13 cellular contexts compared by ENCODE assay signal in the genomic region with DNA sequence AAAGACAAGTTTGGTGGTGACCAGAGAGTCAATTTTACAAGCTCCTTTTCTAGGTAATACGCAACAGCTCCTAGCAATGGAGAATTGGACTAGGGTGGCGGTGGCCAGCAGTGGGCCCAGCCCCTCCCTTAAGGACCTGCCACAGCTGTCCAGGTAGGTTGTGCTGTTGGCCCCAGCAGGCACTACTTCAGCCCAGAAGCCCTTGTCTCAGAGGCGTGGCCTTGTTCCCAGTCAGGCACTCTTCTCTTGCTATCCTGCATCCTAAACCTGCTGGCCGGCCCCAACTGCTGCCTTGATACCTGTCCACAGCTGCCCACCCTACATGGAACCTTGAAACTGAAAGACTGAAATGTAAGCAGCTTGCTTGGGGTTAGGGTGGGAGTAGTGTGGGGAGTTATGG. TPM values are rescaled to one million over a fixed set of nuclear protein-coding genes. Genes with fewer than 3 reads are reported as not detected.
DNase-seq lines count a peak whose midpoint lies in the region; ATAC-seq and TF ChIP-seq lines count a peak whose summit lies in the region.
"Had no signal": no experiment of that assay in that cellular context is flagged by ENCODE, and none has a peak within 500 bp of the region (broad histone marks: within the 10 kb centered on the region; RNA-seq: fewer than 3 reads in every experiment).

No MANE protein-coding gene starts in this region.

- intact Hi-C loops in CD4-positive, alpha-beta T cell (cut with DNase I, micrococcal nuclease), result loop anchor here (2.0 to 5.0 kb wide), 3 partner anchors 13 to 61 kb away; a partner anchor contains a TSS
- intact Hi-C loops in A673 (cut with micrococcal nuclease; ENCODE audit: unreplicated experiment), result no loop called here

- no peak for DNase-seq in CD4-positive, alpha-beta T cell
- no peak for DNase-seq in effector memory CD8-positive, alpha-beta T cell
- DNase-seq in neural crest cell (ENCODE audit: low read depth, low spot score), result no peak
- DNase-seq in NCI-H1105 treated with DMSO at 0.1 percent for 48 hours (lab: John Stamatoyannopoulos, UW), result no peak
- no peak for DNase-seq in A673 (ENCODE audit: low spot score)
- DNase-seq in NOMO-1 (lab: John Stamatoyannopoulos, UW; ENCODE audit: unreplicated experiment in 2 of 2), result no peak
- DNase-seq: activated CD4-positive, CD25-positive, alpha-beta regulatory T cell treated with anti-CD3 and anti-CD28 coated beads, Interleukin-2, amount 50 U/mL, for 72 hours; effector CD4-positive, alpha-beta T cell; NCI-H1092 treated with DMSO at 0.1 percent for 48 hours; NCI-H446 treated with DMSO at 0.1 percent for 48 hours; T-cell had no signal

- H3K9me3 Mint-ChIP-seq in CD4-positive, alpha-beta T cell, result no peaks in the 10 kb centered on the region
- H3K9me3 Mint-ChIP-seq in effector memory CD8-positive, alpha-beta T cell, result no peaks in the 10 kb centered on the region
- H3K9me3 Mint-ChIP-seq in neural crest cell, result no peaks in the 10 kb centered on the region
- H3K9me3 Mint-ChIP-seq: T-cell had no signal

- H3K27ac ChIP-seq in 22Rv1 (peak overlapping the region; percentile 72), A673 (ENCODE audit: low read depth, low read length, poor library complexity, severe bottlenecking) (no peak overlapping the region)
- no peak overlapping the region for H3K27ac ChIP-seq in CD4-positive, alpha-beta T cell (ENCODE audit: low read depth, low read length)

- H3K4me1 Mint-ChIP-seq in CD4-positive, alpha-beta T cell (ENCODE audit: low read depth), result peaks cover 16% of the 10 kb centered on the region
- H3K4me1 Mint-ChIP-seq in effector memory CD8-positive, alpha-beta T cell (ENCODE audit: low read depth in 2 of 2), result peaks cover 8 to 17% of the 10 kb centered on the region in 2 donors
- H3K4me1 Mint-ChIP-seq in neural crest cell, result peaks cover 4% of the 10 kb centered on the region

- no peaks in the 10 kb centered on the region for H3K36me3 ChIP-seq in A673 (ENCODE audit: insufficient read depth, low read length, poor library complexity, severe bottlenecking)

- H3K36me3 Mint-ChIP-seq in CD4-positive, alpha-beta T cell (ENCODE audit: low read depth), result no peaks in the 10 kb centered on the region
- no peaks in the 10 kb centered on the region for H3K36me3 Mint-ChIP-seq in effector memory CD8-positive, alpha-beta T cell (ENCODE audit: insufficient read depth)
- no peaks in the 10 kb centered on the region for H3K36me3 Mint-ChIP-seq in neural crest cell (ENCODE audit: low read depth)

- H3K27ac Mint-ChIP-seq in CD4-positive, alpha-beta T cell, result peak overlapping the region; percentile 20
- no peak overlapping the region for H3K27ac Mint-ChIP-seq in effector memory CD8-positive, alpha-beta T cell
- H3K27ac Mint-ChIP-seq in neural crest cell (ENCODE audit: unreplicated experiment), result no peak overlapping the region

- no peak overlapping the region for H3K4me3 ChIP-seq in A673 (ENCODE audit: low read depth, low read length, poor library complexity, severe bottlenecking)

- no peaks in the 10 kb centered on the region for H3K27me3 Mint-ChIP-seq in CD4-positive, alpha-beta T cell
- H3K27me3 Mint-ChIP-seq in effector memory CD8-positive, alpha-beta T cell, result no peaks in the 10 kb centered on the region
- H3K27me3 Mint-ChIP-seq in neural crest cell (ENCODE audit: low read depth), result no peaks in the 10 kb centered on the region
- H3K27me3 Mint-ChIP-seq: T-cell had no signal

- H3K4me1 ChIP-seq in A673 (ENCODE audit: insufficient read depth, low read length, poor library complexity, severe bottlenecking), result peaks cover 8% of the 10 kb centered on the region

- CTCF ChIA-PET in CD4-positive, alpha-beta T cell (lab: Charles Lee), result interaction anchor here (1.1 to 5.5 kb wide), 10 partner anchors 9 to 92 kb away, joined by 3 to 47 read pairs (median 10); a partner anchor contains a TSS
- CTCF ChIA-PET in A673 (lab: Charles Lee), result interaction anchor here (0.6 to 2.1 kb wide), 2 partner anchors 12 to 82 kb away, joined by 3 to 10 read pairs; no protein-coding TSS in a partner anchor

- TF ChIP-seq CTCF in 22Rv1 (IDR thresholded peaks at IDR 0.05) (no peak), neural crest cell (conservative IDR thresholded peaks at IDR 0.05) (no peak), A673 (conservative IDR thresholded peaks at IDR 0.05; ENCODE audit: low read depth, low read length) (no peak)
- TF ChIP-seq CTCF in CD4-positive, alpha-beta T cell (IDR thresholded peaks at IDR 0.05), result no peak

- no peaks in the 10 kb centered on the region for H3K27me3 ChIP-seq in CD4-positive, alpha-beta T cell (ENCODE audit: control insufficient read depth, insufficient read depth, low read length)
- no peaks in the 10 kb centered on the region for H3K27me3 ChIP-seq in A673 (replicated peaks; ENCODE audit: insufficient read depth, low read depth, low read length, poor library complexity)

- peak overlapping the region; percentile 52 for H3K4me3 Mint-ChIP-seq in CD4-positive, alpha-beta T cell
- peak overlapping the region; percentile 72 to 80 for H3K4me3 Mint-ChIP-seq in effector memory CD8-positive, alpha-beta T cell
- H3K4me3 Mint-ChIP-seq in neural crest cell, result peak overlapping the region; percentile 56

- ATAC-seq in CD4-positive, alpha-beta T cell (ENCODE audit: poor library complexity), result no peak
- ATAC-seq in effector memory CD8-positive, alpha-beta T cell (replicated peaks), result no peak
- ATAC-seq in GM19455 (IDR thresholded peaks at IDR 0.05; ENCODE audit: unreplicated experiment), result no peak

- POLR2A ChIA-PET in CD4-positive, alpha-beta T cell (lab: Charles Lee), result interaction anchor here (1.4 to 8.0 kb wide), 5 partner anchors 10 to 65 kb away, joined by 3 to 246 read pairs (median 22); a partner anchor contains a TSS
- POLR2A ChIA-PET in A673 (lab: Charles Lee; ENCODE audit: low non-redundant PET), result interaction anchor here (0.7 to 0.8 kb wide), 2 partner anchors 14 kb away, joined by 3 read pairs; a partner anchor contains a TSS

- H3K9me3 ChIP-seq in CD4-positive, alpha-beta T cell (ENCODE audit: control insufficient read depth, low read length), result no peaks in the 10 kb centered on the region
- no peaks in the 10 kb centered on the region for H3K9me3 ChIP-seq in A673 (ENCODE audit: low read depth, low read length, poor library complexity, severe bottlenecking)

- BruUV-seq in A673 (replicated peaks; lab: Mats Ljungman, UMichigan), result no TSS peak

RNA-seq across cellular contexts. Expression of a gene that starts 1.0 kb away (rescaled TPM):
- total RNA-seq in CD4-positive, alpha-beta T cell, result 1 to 10 TPM; 5.9 to 6.0 TPM
- total RNA-seq in neural crest cell (11.9 and 13.1 TPM in 2 replicates), A673 (2021) (18.3 and 29.7 TPM in 2 replicates)

RNA-seq across cellular contexts. Expression of a gene that starts 18.6 kb away (rescaled TPM):
- total RNA-seq in CD4-positive, alpha-beta T cell, result 10 to 100 TPM; 33.7 to 36.1 TPM
- total RNA-seq in neural crest cell (49.3 and 49.4 TPM in 2 replicates), A673 (2021) (53.2 and 60.0 TPM in 2 replicates)

RNA-seq across cellular contexts. Expression of a gene that starts 44.7 kb away (rescaled TPM):
- 1 to 10 TPM in 1 of 2 experiments, under 1 TPM in 1; 0.81 to 1.3 TPM for total RNA-seq in CD4-positive, alpha-beta T cell
- total RNA-seq in neural crest cell (0.64 and 1.4 TPM in 2 replicates), A673 (2021) (0.95 and 2.4 TPM in 2 replicates)
